In genomic region chr12:11877102-11877826, GRCh38 we compare ENCODE assay signal across 15 cellular contexts.
DNase-seq lines count a peak whose midpoint lies in the region; ATAC-seq and TF ChIP-seq lines count a peak whose summit lies in the region.
"Had no signal": no experiment of that assay in that cellular context is flagged by ENCODE, and none has a peak within 500 bp of the region (broad histone marks: within the 10 kb centered on the region; RNA-seq: fewer than 3 reads in every experiment).

No MANE protein-coding gene starts in this region.

- H3K9ac ChIP-seq in BLaER1 (peak overlapping the region; percentile 12; the same call in 1 of the 2 replicates), Loucy (ENCODE audit: low read depth, low read length, poor library complexity, severe bottlenecking) (peak overlapping the region; percentile 65), neural progenitor cell (no peak overlapping the region)

- H3K9me3 Mint-ChIP-seq in neural progenitor cell = no peaks in the 10 kb centered on the region
- H3K9me3 Mint-ChIP-seq: stimulated activated naive CD8-positive, alpha-beta T cell treated with anti-CD3 and anti-CD28 coated beads, Interleukin-15, Interleukin-2, amounts not matched to agents 100 ng/mL and 50 ng/mL, for 24 hours had no signal

- no peak overlapping the region for H3K4me3 ChIP-seq in BLaER1
- H3K4me3 ChIP-seq in Loucy (ENCODE audit: low read length, poor library complexity, severe bottlenecking) = no peak overlapping the region
- H3K4me3 ChIP-seq in coronary artery = no peak overlapping the region
- H3K4me3 ChIP-seq in neural progenitor cell = no peak overlapping the region
- H3K4me3 ChIP-seq in BE2C (ENCODE audit: low read depth, low read length) = no peak overlapping the region

- H3K27ac ChIP-seq in BLaER1 (peak overlapping the region; percentile 68), coronary artery (peak overlapping the region; percentile 13 to 71), neural progenitor cell (no peak overlapping the region)

- H3F3A ChIP-seq in Loucy (ENCODE audit: low read depth) (0 out of 2 replicates have a peak, but pooled peaks cover 6% of the 10 kb centered on the region), neural progenitor cell (ENCODE audit: low read depth) (no peaks in the 10 kb centered on the region)

- TF ChIP-seq CTCF in Loucy (conservative IDR thresholded peaks at IDR 0.05; ENCODE audit: low read length) (no peak), coronary artery (IDR thresholded peaks at IDR 0.05) (no peak), neural progenitor cell (IDR thresholded peaks at IDR 0.05) (no peak), BE2C (IDR thresholded peaks at IDR 0.05; ENCODE audit: low read depth, low read length) (no peak)

- H3K79me2 ChIP-seq in Loucy (ENCODE audit: insufficient read depth, low read length) = peaks cover 48% of the 10 kb centered on the region
- H3K79me2 ChIP-seq in neural progenitor cell (ENCODE audit: low read depth) = no peaks in the 10 kb centered on the region

- peaks cover 10% of the 10 kb centered on the region for H3K36me3 Mint-ChIP-seq in neural progenitor cell

- H3K36me3 ChIP-seq in BLaER1 = peaks cover 58% of the 10 kb centered on the region
- peaks cover 71% of the 10 kb centered on the region; the same call in 1 of the 2 replicates for H3K36me3 ChIP-seq in Loucy (ENCODE audit: insufficient read depth, low read length)
- H3K36me3 ChIP-seq in neural progenitor cell = no peaks in the 10 kb centered on the region
- H3K36me3 ChIP-seq in BE2C = no peaks in the 10 kb centered on the region

- no peak for DNase-seq in coronary artery (ENCODE audit: low spot score)
- DNase-seq in neural progenitor cell (ENCODE audit: low spot score) = no peak
- DNase-seq in BE2C = no peak
- no peak for DNase-seq in NCI-H345 treated with DMSO at 0.1 percent for 48 hours (lab: John Stamatoyannopoulos, UW; ENCODE audit: unreplicated experiment)
- no peak for DNase-seq in NCI-H128 (lab: John Stamatoyannopoulos, UW; ENCODE audit: unreplicated experiment)
- DNase-seq: activated CD4-positive, alpha-beta T cell treated with anti-CD3 and anti-CD28 coated beads for 4 hours; NCI-H446 treated with DMSO at 0.1 percent for 48 hours; SHP77 treated with DMSO at 0.1 percent for 48 hours; stimulated activated CD4-positive, alpha-beta T cell treated with anti-CD3 and anti-CD28 coated beads, Interleukin-15, amount 100 ng/mL, for 24 hours had no signal

- H4K20me1 ChIP-seq in BLaER1 (no peaks in the 10 kb centered on the region), Loucy (ENCODE audit: insufficient read depth, low read length, poor library complexity, severe bottlenecking) (no peaks in the 10 kb centered on the region), neural progenitor cell (ENCODE audit: low read depth) (no peaks in the 10 kb centered on the region)

- ATAC-seq in HG02938 (IDR thresholded peaks at IDR 0.05; ENCODE audit: unreplicated experiment) = no peak

- peaks cover 6% of the 10 kb centered on the region; the same call in 1 of the 2 replicates for H3K9me3 ChIP-seq in BLaER1
- H3K9me3 ChIP-seq in Loucy (ENCODE audit: insufficient read depth, low read depth, low read length) = no peaks in the 10 kb centered on the region
- H3K9me3 ChIP-seq in neural progenitor cell (ENCODE audit: low read depth) = no peaks in the 10 kb centered on the region
- H3K9me3 ChIP-seq in BE2C = no peaks in the 10 kb centered on the region

- H3K4me1 ChIP-seq in BLaER1 = peaks cover 48% of the 10 kb centered on the region
- H3K4me1 ChIP-seq in Loucy (ENCODE audit: insufficient read depth, low read length, poor library complexity, severe bottlenecking) = peaks cover 42% of the 10 kb centered on the region
- peaks cover 10% of the 10 kb centered on the region for H3K4me1 ChIP-seq in neural progenitor cell
- H3K4me1 ChIP-seq in BE2C = peaks cover 16% of the 10 kb centered on the region

- no peaks in the 10 kb centered on the region for H3K9me2 ChIP-seq in Loucy (replicated peaks; ENCODE audit: low read depth, low read length)

- peaks cover 2% of the 10 kb centered on the region for H3K27me3 Mint-ChIP-seq in neural progenitor cell (ENCODE audit: insufficient read depth, low read depth)
- H3K27me3 Mint-ChIP-seq: activated naive CD8-positive, alpha-beta T cell; B cell; stimulated activated naive CD8-positive, alpha-beta T cell treated with anti-CD3 and anti-CD28 coated beads, Interleukin-15, Interleukin-2, amounts not matched to agents 100 ng/mL and 50 ng/mL, for 24 hours had no signal

- H2AFZ ChIP-seq in Loucy (ENCODE audit: low read length) (no peak overlapping the region), neural progenitor cell (replicated peaks) (no peak overlapping the region)

- peak overlapping the region; percentile 94 for H3K27ac Mint-ChIP-seq in neural progenitor cell
- H3K27ac Mint-ChIP-seq: activated naive CD8-positive, alpha-beta T cell; stimulated activated naive CD8-positive, alpha-beta T cell treated with anti-CD3 and anti-CD28 coated beads, Interleukin-15, Interleukin-2, amounts not matched to agents 100 ng/mL and 50 ng/mL, for 24 hours had no signal

- peaks cover 36% of the 10 kb centered on the region for H3K4me1 Mint-ChIP-seq in neural progenitor cell

- H3K4me2 ChIP-seq in BLaER1 = peak overlapping the region; percentile 57
- peak overlapping the region; percentile 55 for H3K4me2 ChIP-seq in Loucy (ENCODE audit: low read depth, low read length, poor library complexity, severe bottlenecking)
- H3K4me2 ChIP-seq in neural progenitor cell = peak overlapping the region; percentile 1

- no peaks in the 10 kb centered on the region for H3K27me3 ChIP-seq in BLaER1
- H3K27me3 ChIP-seq in Loucy (ENCODE audit: insufficient read depth, low read length, poor library complexity, severe bottlenecking) = no peaks in the 10 kb centered on the region
- H3K27me3 ChIP-seq in neural progenitor cell = no peaks in the 10 kb centered on the region
- H3K27me3 ChIP-seq in BE2C = no peaks in the 10 kb centered on the region

- H3K4me3 Mint-ChIP-seq in neural progenitor cell = no peak overlapping the region
- H3K4me3 Mint-ChIP-seq: activated naive CD8-positive, alpha-beta T cell; B cell; stimulated activated naive CD8-positive, alpha-beta T cell treated with anti-CD3 and anti-CD28 coated beads, Interleukin-15, Interleukin-2, amounts not matched to agents 100 ng/mL and 50 ng/mL, for 24 hours had no signal

Comparison
In these comparisons a context has a peak if more than half of its experiments do, and no peak if none do; other contexts are left out.
1. H3K4me2 ChIP-seq: peak in every context shown above with its lines; median percentile 57 in BLaER1; 55 in Loucy; 1 in neural progenitor cell.